ENCODE assay signal across 2 cellular contexts in the genomic region with DNA sequence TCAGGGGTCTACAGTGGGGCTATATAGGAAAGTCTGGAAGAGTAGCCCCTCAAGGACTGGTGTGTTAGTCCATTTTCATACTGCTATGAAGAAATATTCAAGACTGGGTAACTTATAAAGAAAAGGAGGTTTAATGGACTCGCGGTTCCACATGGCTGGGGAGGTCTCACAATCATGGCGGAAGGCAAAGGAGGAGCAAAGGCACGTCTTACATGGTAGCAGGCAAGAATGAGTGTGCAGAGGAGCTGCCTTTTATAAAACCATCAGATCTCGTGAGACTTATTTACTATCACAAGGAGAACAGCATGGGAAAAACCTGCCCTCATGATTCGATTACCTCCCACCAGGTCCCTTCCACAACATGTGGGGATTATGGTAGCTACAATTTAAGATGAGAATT.
TF ChIP-seq lines count a peak whose summit lies in the region.

No MANE protein-coding gene starts in this region.

TF ChIP-seq in HEK293, 187 proteins besides CTCF, POLR2A, EP300 and RAD21:
- peak; percentile 33; the same call in 1 of the 2 replicates for TF ChIP-seq MZF1 (tag by site-specific recombination; IDR thresholded peaks at IDR 0.05; ENCODE audit: borderline replicate concordance)
- TF ChIP-seq, protein P1, sequence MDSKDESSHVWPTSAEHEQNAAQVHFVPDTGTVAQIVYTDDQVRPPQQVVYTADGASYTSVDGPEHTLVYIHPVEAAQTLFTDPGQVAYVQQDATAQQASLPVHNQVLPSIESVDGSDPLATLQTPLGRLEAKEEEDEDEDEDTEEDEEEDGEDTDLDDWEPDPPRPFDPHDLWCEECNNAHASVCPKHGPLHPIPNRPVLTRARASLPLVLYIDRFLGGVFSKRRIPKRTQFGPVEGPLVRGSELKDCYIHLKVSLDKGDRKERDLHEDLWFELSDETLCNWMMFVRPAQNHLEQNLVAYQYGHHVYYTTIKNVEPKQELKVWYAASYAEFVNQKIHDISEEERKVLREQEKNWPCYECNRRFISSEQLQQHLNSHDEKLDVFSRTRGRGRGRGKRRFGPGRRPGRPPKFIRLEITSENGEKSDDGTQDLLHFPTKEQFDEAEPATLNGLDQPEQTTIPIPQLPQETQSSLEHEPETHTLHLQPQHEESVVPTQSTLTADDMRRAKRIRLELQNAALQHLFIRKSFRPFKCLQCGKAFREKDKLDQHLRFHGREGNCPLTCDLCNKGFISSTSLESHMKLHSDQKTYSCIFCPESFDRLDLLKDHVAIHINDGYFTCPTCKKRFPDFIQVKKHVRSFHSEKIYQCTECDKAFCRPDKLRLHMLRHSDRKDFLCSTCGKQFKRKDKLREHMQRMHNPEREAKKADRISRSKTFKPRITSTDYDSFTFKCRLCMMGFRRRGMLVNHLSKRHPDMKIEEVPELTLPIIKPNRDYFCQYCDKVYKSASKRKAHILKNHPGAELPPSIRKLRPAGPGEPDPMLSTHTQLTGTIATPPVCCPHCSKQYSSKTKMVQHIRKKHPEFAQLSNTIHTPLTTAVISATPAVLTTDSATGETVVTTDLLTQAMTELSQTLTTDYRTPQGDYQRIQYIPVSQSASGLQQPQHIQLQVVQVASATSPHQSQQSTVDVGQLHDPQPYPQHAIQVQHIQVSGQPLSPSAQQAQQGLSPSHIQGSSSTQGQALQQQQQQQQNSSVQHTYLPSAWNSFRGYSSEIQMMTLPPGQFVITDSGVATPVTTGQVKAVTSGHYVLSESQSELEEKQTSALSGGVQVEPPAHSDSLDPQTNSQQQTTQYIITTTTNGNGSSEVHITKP (tag by site-specific recombination; IDR thresholded peaks at IDR 0.05) = no peak
- TF ChIP-seq, protein P2, sequence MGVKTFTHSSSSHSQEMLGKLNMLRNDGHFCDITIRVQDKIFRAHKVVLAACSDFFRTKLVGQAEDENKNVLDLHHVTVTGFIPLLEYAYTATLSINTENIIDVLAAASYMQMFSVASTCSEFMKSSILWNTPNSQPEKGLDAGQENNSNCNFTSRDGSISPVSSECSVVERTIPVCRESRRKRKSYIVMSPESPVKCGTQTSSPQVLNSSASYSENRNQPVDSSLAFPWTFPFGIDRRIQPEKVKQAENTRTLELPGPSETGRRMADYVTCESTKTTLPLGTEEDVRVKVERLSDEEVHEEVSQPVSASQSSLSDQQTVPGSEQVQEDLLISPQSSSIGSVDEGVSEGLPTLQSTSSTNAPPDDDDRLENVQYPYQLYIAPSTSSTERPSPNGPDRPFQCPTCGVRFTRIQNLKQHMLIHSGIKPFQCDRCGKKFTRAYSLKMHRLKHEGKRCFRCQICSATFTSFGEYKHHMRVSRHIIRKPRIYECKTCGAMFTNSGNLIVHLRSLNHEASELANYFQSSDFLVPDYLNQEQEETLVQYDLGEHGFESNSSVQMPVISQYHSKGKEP (tag by site-specific recombination; IDR thresholded peaks at IDR 0.05) = no peak

TF ChIP-seq in K562, 482 proteins besides CTCF, POLR2A, EP300 and RAD21:
- TF ChIP-seq, protein P3, sequence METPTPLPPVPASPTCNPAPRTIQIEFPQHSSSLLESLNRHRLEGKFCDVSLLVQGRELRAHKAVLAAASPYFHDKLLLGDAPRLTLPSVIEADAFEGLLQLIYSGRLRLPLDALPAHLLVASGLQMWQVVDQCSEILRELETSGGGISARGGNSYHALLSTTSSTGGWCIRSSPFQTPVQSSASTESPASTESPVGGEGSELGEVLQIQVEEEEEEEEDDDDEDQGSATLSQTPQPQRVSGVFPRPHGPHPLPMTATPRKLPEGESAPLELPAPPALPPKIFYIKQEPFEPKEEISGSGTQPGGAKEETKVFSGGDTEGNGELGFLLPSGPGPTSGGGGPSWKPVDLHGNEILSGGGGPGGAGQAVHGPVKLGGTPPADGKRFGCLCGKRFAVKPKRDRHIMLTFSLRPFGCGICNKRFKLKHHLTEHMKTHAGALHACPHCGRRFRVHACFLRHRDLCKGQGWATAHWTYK (CRISPR knock-in tag; IDR thresholded peaks at IDR 0.05) = no peak
- peak in 1 of 2 experiments; percentile 75; a peak in 1 of 3 replicates for TF ChIP-seq CBX3 (IDR thresholded peaks at IDR 0.05; ENCODE audit: borderline replicate concordance in 1 of 2, low read length in 2 of 2)
- TF ChIP-seq, protein P4, sequence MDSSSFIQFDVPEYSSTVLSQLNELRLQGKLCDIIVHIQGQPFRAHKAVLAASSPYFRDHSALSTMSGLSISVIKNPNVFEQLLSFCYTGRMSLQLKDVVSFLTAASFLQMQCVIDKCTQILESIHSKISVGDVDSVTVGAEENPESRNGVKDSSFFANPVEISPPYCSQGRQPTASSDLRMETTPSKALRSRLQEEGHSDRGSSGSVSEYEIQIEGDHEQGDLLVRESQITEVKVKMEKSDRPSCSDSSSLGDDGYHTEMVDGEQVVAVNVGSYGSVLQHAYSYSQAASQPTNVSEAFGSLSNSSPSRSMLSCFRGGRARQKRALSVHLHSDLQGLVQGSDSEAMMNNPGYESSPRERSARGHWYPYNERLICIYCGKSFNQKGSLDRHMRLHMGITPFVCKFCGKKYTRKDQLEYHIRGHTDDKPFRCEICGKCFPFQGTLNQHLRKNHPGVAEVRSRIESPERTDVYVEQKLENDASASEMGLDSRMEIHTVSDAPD (CRISPR knock-in tag; IDR thresholded peaks at IDR 0.05) = no peak
- no peak for TF ChIP-seq SPI1 (IDR thresholded peaks at IDR 0.05; ENCODE audit: borderline replicate concordance, low read depth, low read length)
- peak; percentile 32 to 45; a peak in 2 of 4 replicates for TF ChIP-seq TRIM24 (IDR thresholded peaks at IDR 0.05)
- TF ChIP-seq CCNT2 (IDR thresholded peaks at IDR 0.05; ENCODE audit: borderline replicate concordance, extremely low read depth, insufficient read length, low read depth, low read length) = no peak
- TF ChIP-seq, protein P5, sequence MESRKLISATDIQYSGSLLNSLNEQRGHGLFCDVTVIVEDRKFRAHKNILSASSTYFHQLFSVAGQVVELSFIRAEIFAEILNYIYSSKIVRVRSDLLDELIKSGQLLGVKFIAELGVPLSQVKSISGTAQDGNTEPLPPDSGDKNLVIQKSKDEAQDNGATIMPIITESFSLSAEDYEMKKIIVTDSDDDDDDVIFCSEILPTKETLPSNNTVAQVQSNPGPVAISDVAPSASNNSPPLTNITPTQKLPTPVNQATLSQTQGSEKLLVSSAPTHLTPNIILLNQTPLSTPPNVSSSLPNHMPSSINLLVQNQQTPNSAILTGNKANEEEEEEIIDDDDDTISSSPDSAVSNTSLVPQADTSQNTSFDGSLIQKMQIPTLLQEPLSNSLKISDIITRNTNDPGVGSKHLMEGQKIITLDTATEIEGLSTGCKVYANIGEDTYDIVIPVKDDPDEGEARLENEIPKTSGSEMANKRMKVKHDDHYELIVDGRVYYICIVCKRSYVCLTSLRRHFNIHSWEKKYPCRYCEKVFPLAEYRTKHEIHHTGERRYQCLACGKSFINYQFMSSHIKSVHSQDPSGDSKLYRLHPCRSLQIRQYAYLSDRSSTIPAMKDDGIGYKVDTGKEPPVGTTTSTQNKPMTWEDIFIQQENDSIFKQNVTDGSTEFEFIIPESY (CRISPR knock-in tag; IDR thresholded peaks at IDR 0.05) = peak; percentile 98
- TF ChIP-seq MCM2 (IDR thresholded peaks at IDR 0.05; ENCODE audit: low read depth) = no peak
- TF ChIP-seq ZNF644 (tag; IDR thresholded peaks at IDR 0.05; ENCODE audit: low read depth) = no peak
- no peak for TF ChIP-seq MYC (IDR thresholded peaks at IDR 0.05; ENCODE audit: low read depth, low read length)
- TF ChIP-seq MYC (CRISPR knock-in tag; IDR thresholded peaks at IDR 0.05; ENCODE audit: borderline replicate concordance, low read depth) = no peak
- TF ChIP-seq ZNF140 (CRISPR knock-in tag; IDR thresholded peaks at IDR 0.05) = no peak
- TF ChIP-seq, protein P6, sequence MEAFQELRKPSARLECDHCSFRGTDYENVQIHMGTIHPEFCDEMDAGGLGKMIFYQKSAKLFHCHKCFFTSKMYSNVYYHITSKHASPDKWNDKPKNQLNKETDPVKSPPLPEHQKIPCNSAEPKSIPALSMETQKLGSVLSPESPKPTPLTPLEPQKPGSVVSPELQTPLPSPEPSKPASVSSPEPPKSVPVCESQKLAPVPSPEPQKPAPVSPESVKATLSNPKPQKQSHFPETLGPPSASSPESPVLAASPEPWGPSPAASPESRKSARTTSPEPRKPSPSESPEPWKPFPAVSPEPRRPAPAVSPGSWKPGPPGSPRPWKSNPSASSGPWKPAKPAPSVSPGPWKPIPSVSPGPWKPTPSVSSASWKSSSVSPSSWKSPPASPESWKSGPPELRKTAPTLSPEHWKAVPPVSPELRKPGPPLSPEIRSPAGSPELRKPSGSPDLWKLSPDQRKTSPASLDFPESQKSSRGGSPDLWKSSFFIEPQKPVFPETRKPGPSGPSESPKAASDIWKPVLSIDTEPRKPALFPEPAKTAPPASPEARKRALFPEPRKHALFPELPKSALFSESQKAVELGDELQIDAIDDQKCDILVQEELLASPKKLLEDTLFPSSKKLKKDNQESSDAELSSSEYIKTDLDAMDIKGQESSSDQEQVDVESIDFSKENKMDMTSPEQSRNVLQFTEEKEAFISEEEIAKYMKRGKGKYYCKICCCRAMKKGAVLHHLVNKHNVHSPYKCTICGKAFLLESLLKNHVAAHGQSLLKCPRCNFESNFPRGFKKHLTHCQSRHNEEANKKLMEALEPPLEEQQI (IDR thresholded peaks at IDR 0.05) = peak; percentile 80; the same call in 1 of the 2 replicates
- peak; percentile 49; the same call in 1 of the 2 replicates for TF ChIP-seq CC2D1A (IDR thresholded peaks at IDR 0.05)
- TF ChIP-seq, protein P7, sequence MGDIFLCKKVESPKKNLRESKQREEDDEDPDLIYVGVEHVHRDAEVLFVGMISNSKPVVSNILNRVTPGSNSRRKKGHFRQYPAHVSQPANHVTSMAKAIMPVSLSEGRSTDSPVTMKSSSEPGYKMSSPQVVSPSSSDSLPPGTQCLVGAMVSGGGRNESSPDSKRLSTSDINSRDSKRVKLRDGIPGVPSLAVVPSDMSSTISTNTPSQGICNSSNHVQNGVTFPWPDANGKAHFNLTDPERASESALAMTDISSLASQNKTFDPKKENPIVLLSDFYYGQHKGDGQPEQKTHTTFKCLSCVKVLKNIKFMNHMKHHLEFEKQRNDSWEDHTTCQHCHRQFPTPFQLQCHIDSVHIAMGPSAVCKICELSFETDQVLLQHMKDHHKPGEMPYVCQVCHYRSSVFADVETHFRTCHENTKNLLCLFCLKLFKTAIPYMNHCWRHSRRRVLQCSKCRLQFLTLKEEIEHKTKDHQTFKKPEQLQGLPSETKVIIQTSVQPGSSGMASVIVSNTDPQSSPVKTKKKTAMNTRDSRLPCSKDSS (IDR thresholded peaks at IDR 0.05; ENCODE audit: low read depth, partially characterized antibody) = peak; percentile 53
- no peak for TF ChIP-seq SMARCA5 (IDR thresholded peaks at IDR 0.05)
- no peak for TF ChIP-seq ELF1 (tag; IDR thresholded peaks at IDR 0.05)
- TF ChIP-seq ZNF431 (CRISPR knock-in tag; IDR thresholded peaks at IDR 0.05) = peak; percentile 99
- no peak for TF ChIP-seq SIRT6 (IDR thresholded peaks at IDR 0.05; ENCODE audit: low read depth, low read length)
- no peak for TF ChIP-seq CHCHD3 (CRISPR knock-in tag; IDR thresholded peaks at IDR 0.05)
- TF ChIP-seq ZFP36 (IDR thresholded peaks at IDR 0.05; ENCODE audit: low read depth, low read length, partially characterized antibody) = peak; percentile 28
- peak in 1 of 3 experiments; percentile 38 for TF ChIP-seq YY1 (IDR thresholded peaks at IDR 0.05; ENCODE audit: borderline replicate concordance in 1 of 3, control insufficient read depth in 1 of 3, extremely low read depth in 1 of 3, insufficient read depth in 3 of 3, insufficient read length in 1 of 3, insufficient replicate concordance in 2 of 3, low read depth in 1 of 3, low read length in 2 of 3)
- TF ChIP-seq MEF2D (tag; conservative IDR thresholded peaks at IDR 0.05; ENCODE audit: low read depth) = no peak
- TF ChIP-seq NFE2 (IDR thresholded peaks at IDR 0.05; ENCODE audit: low read depth) = no peak
- TF ChIP-seq NFRKB (IDR thresholded peaks at IDR 0.05; ENCODE audit: low read depth) = no peak
TF ChIP-seq in K562: peak in this region for 9.
